9 cellular contexts compared by ENCODE assay signal in the genomic region with DNA sequence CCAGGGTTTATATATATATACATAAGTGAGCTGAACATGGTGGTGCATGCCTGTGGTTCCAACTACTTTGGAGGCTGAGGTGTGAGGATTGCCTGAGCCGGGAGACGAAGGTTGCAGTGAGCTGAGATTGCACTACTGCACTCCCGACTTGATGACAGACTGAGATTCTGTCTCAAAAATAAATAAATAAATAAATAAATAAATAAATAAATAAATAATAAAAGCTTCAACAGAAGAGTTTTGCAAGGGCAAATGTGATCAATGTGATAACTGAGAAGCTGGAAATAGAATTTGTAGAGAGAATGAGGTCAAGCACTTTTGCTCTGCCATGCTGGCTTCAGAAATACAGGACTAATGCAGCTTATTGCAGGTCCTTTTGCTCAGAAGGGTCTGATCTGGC.
"Had no signal": no experiment of that assay in that cellular context is flagged by ENCODE, and none has a peak within 500 bp of the region (broad histone marks: within the 10 kb centered on the region; RNA-seq: fewer than 3 reads in every experiment).

No MANE protein-coding gene starts in this region.

- H3K4me2 ChIP-seq: KMS-11 had no signal

- ATAC-seq: HepG2, K562 had no signal

- H3K27ac ChIP-seq: HL-60, KMS-11 had no signal

- H3K4me3 ChIP-seq: K562 had no signal

- FAIRE-seq: HepG2, HTR-8/SVneo, K562 had no signal

- DNase-seq: IMR-90, Karpas-422, KBM-7, KG1 had no signal
